In genomic region chr10:78578929-78579328, GRCh38 we compare ENCODE assay signal across 10 cellular contexts.
DNase-seq lines count a peak whose midpoint lies in the region; ATAC-seq, FAIRE-seq and TF ChIP-seq lines count a peak whose summit lies in the region.
"Had no signal": no experiment of that assay in that cellular context is flagged by ENCODE, and none has a peak within 500 bp of the region (broad histone marks: within the 10 kb centered on the region; RNA-seq: fewer than 3 reads in every experiment).

No MANE protein-coding gene starts in this region.

- no peaks in the 10 kb centered on the region for H3K79me2 ChIP-seq in GM12878 (ENCODE audit: control insufficient read depth, insufficient read depth, low read length)

- H2AFZ ChIP-seq in GM12878 (ENCODE audit: control insufficient read depth, low read depth, low read length) = no peak overlapping the region

- WGBS in GM12878 (ENCODE audit: insufficient coverage, insufficient replicate concordance, low lambda C conversion rate, missing lambda C conversion rate) = 12% methylated on average over 6 of the region's 6 CpGs

- POLR2A ChIA-PET in GM12878 (lab: Charles Lee) = no interaction called here

- no peak for TF ChIP-seq RAD21 in GM12878 (IDR thresholded peaks at IDR 0.05; ENCODE audit: insufficient read depth, low read depth, low read length)

- in situ Hi-C loops in GM12878 (cut with MboI) = no loop called here

- H3K9ac ChIP-seq in GM12878 (ENCODE audit: control insufficient read depth, insufficient read depth, low read length) = no peak overlapping the region

- H3K36me3 ChIP-seq in GM12878 (ENCODE audit: control insufficient read depth in 2 of 2, insufficient read depth in 2 of 2, low read length in 1 of 2) = no peaks in the 10 kb centered on the region
- H3K36me3 ChIP-seq: breast epithelium had no signal

- RAD21 ChIA-PET in GM12878 (lab: Charles Lee; ENCODE audit: unreplicated experiment) = no interaction called here

- intact Hi-C loops in GM12878 (cut with micrococcal nuclease; ENCODE audit: unreplicated experiment) = no loop called here

- H3K4me2 ChIP-seq in GM12878 (ENCODE audit: control insufficient read depth, insufficient read depth) = no peak overlapping the region

- FAIRE-seq in GM12878 (lab: Jason Lieb, UNC) = no peak
- FAIRE-seq: keratinocyte had no signal

- H3K27me3 ChIP-seq in GM12878 (replicated peaks in 1 of 2; ENCODE audit: control insufficient read depth in 2 of 2, insufficient read depth in 2 of 2, low read length in 1 of 2) = no peaks in the 10 kb centered on the region; a peak in 1 of 4 replicates
- H3K27me3 ChIP-seq: breast epithelium had no signal

- no peak for TF ChIP-seq POLR2A in GM12878 (IDR thresholded peaks at IDR 0.05; ENCODE audit: low read depth, low read length)

- no peaks in the 10 kb centered on the region for H3K4me1 ChIP-seq in GM12878 (ENCODE audit: control insufficient read depth, insufficient read depth, low read length)
- H3K4me1 ChIP-seq: breast epithelium had no signal

- no peaks in the 10 kb centered on the region for H3K9me3 ChIP-seq in GM12878 (replicated peaks; ENCODE audit: control insufficient read depth, insufficient read depth, low read length)
- H3K9me3 ChIP-seq: breast epithelium had no signal

- no peak overlapping the region for H3K27ac ChIP-seq in GM12878 (ENCODE audit: control insufficient read depth, insufficient read depth)

- TF ChIP-seq CTCF in GM12878 (IDR thresholded peaks at IDR 0.05 in 2 of 3, conservative IDR thresholded peaks at IDR 0.05 in 1 of 3; ENCODE audit: control insufficient read depth in 2 of 3, extremely low read depth in 1 of 3, insufficient read depth in 1 of 3, low read depth in 3 of 3, low read length in 3 of 3) = no peak
- TF ChIP-seq CTCF in GM10266 (IDR thresholded peaks at IDR 0.05; ENCODE audit: control insufficient read depth, insufficient read depth, low read depth, missing control alignments) = no peak

- peak in 1 of 2 experiments; percentile 46; a peak in 1 of 4 replicates for TF ChIP-seq EP300 in GM12878 (IDR thresholded peaks at IDR 0.05; ENCODE audit: borderline replicate concordance in 1 of 2, control insufficient read depth in 1 of 2, low read depth in 2 of 2, low read length in 2 of 2)

- no peak overlapping the region for H3K4me3 ChIP-seq in GM12878
- H3K4me3 ChIP-seq: breast epithelium had no signal

- no TSS peak for BruUV-seq in GM12878 (replicated peaks; lab: Mats Ljungman, UMichigan)

- CTCF ChIA-PET in GM12878 (lab: Yijun Ruan, JAX) = no interaction called here

- ATAC-seq in GM21737 (IDR thresholded peaks at IDR 0.05; ENCODE audit: unreplicated experiment) (peak; percentile 57), GM12878 (peak; percentile 63)

- DNase-seq in NCI-H2029 treated with DMSO at 0.1 percent for 48 hours (lab: John Stamatoyannopoulos, UW) = peak; percentile 36
- peak; percentile 21 for DNase-seq in GM12878 (ENCODE audit: low read depth, low spot score)
- peak; percentile 5 for DNase-seq in stimulated activated CD8-positive, alpha-beta memory T cell treated with anti-CD3 and anti-CD28 coated beads, Interleukin-12 subunit alpha, Interleukin-12 subunit beta, amount 100 ng/mL, for 24 hours (ENCODE audit: extremely low read depth)
- no peak for DNase-seq in islet precursor cell
- no peak for DNase-seq in GM10266 (ENCODE audit: extremely low spot score)
- DNase-seq in NCI-H1048 (lab: John Stamatoyannopoulos, UW) = no peak
- DNase-seq: RPMI8226 had no signal

- SMC1A ChIA-PET in GM12878 (lab: Charles Lee; ENCODE audit: uncharacterized antibody, unreplicated experiment) = no interaction called here

- H4K20me1 ChIP-seq in GM12878 (ENCODE audit: control insufficient read depth, insufficient read depth) = no peaks in the 10 kb centered on the region

TF ChIP-seq in GM12878, 131 proteins besides CTCF, POLR2A, EP300 and RAD21:
- TF ChIP-seq GABPA (IDR thresholded peaks at IDR 0.05; ENCODE audit: low read depth) (no peak), SPI1 (IDR thresholded peaks at IDR 0.05; ENCODE audit: borderline replicate concordance, insufficient read depth, low read depth, low read length) (peak; percentile 65; the same call in 1 of the 2 replicates), MTA2 (IDR thresholded peaks at IDR 0.05; ENCODE audit: low read depth) (peak; percentile 56; the same call in 1 of the 2 replicates)

Comparison
In these comparisons a context has a peak if more than half of its experiments do, and no peak if none do; other contexts are left out.
1. DNase-seq: peak in NCI-H2029 treated with DMSO at 0.1 percent for 48 hours (single experiment), GM12878 (single experiment) and stimulated activated CD8-positive, alpha-beta memory T cell treated with anti-CD3 and anti-CD28 coated beads, Interleukin-12 subunit alpha, Interleukin-12 subunit beta, amount 100 ng/mL, for 24 hours (single experiment); none in islet precursor cell (single experiment), GM10266 (single experiment) and NCI-H1048 (single experiment).